Comparison of ENCODE assay signal across 9 cellular contexts in the genomic region with DNA sequence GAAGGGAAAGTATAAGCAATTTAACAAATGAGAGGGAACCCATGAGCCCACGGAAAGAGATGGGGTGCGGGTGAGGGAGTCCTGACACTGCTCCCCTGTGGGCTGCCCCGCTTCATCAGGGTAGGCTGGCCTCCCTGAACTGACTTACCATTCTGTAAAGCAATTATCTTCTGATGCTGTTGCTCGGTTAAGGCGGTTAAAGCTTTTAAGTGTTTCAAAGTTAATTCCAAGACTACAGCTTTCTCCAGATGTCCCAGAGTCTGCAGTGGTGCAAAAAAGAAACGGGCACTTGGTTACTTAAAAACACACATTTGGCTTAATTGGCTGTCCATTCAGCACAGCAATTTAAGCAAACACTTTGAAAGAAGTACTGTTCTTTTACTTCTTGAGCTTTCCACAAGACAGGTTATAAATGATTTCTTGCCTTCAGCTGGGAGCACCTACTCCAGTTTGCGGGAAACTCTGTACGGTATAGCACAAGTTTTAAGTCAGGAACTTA. TPM values are rescaled to one million over a fixed set of nuclear protein-coding genes. Genes with fewer than 3 reads are reported as not detected.
A peak's percentile ranks its signal among the peaks of the same experiment; 100 is the strongest.
DNase-seq lines count a peak whose midpoint lies in the region; ATAC-seq and TF ChIP-seq lines count a peak whose summit lies in the region.
"Had no signal": no experiment of that assay in that cellular context is flagged by ENCODE, and none has a peak within 500 bp of the region (broad histone marks: within the 10 kb centered on the region; RNA-seq: fewer than 3 reads in every experiment).

No MANE protein-coding gene starts in this region.

- H3K18ac ChIP-seq in trophoblast cell (ENCODE audit: low read length) = no peak overlapping the region

- H3K36me3 ChIP-seq in trophoblast cell (ENCODE audit: control insufficient read depth in 1 of 2, insufficient read depth in 2 of 2, low read length in 2 of 2) (no peaks in the 10 kb centered on the region), MG63 (no peaks in the 10 kb centered on the region)

- H3K79me2 ChIP-seq in trophoblast cell (ENCODE audit: control insufficient read depth, insufficient read depth, low read length, poor library complexity) = no peaks in the 10 kb centered on the region

- H3K79me1 ChIP-seq in trophoblast cell (ENCODE audit: low read length) = no peaks in the 10 kb centered on the region

- no peak overlapping the region for H4K12ac ChIP-seq in trophoblast cell (ENCODE audit: low read depth, low read length)

- H3K9ac ChIP-seq in trophoblast cell (ENCODE audit: low read length) = no peak overlapping the region

- H3K36me3 Mint-ChIP-seq in Calu3 (ENCODE audit: insufficient read depth, unreplicated experiment) = peaks cover 60% of the 10 kb centered on the region

- H3K27ac ChIP-seq in trophoblast cell (ENCODE audit: low read depth, low read length) = no peak overlapping the region

- peak overlapping the region; percentile 61 for H3K4me3 ChIP-seq in epithelial cell of proximal tubule (ENCODE audit: low read depth, low read length)
- H3K4me3 ChIP-seq in trophoblast cell (ENCODE audit: low read depth, low read length) = no peak overlapping the region
- no peak overlapping the region for H3K4me3 ChIP-seq in MG63

- peak overlapping the region; percentile 79 for H3K4me3 Mint-ChIP-seq in Calu3 (ENCODE audit: low read depth, unreplicated experiment)

- H3K4me1 Mint-ChIP-seq in Calu3 (ENCODE audit: low read depth, unreplicated experiment) = peaks cover 42% of the 10 kb centered on the region

- no peak overlapping the region for H2BK12ac ChIP-seq in trophoblast cell (ENCODE audit: low read length)

- peak overlapping the region; percentile 69 for H3K27ac Mint-ChIP-seq in Calu3 (ENCODE audit: unreplicated experiment)

- CTCF ChIA-PET in Calu3 (lab: Charles Lee) = interaction anchor here (1.1 to 4.3 kb wide), 4 partner anchors 30 to 151 kb away, joined by 3 to 26 read pairs (median 5); no protein-coding TSS in a partner anchor

- no peak for ATAC-seq in GM18502 (IDR thresholded peaks at IDR 0.05; ENCODE audit: poor library complexity, unreplicated experiment)

- H3K14ac ChIP-seq in trophoblast cell (ENCODE audit: low read length) = no peak overlapping the region

- no peak overlapping the region for H4K91ac ChIP-seq in trophoblast cell (ENCODE audit: low read depth, low read length)

- peaks cover 12 to 13% of the 10 kb centered on the region in 2 experiments for H3K4me1 ChIP-seq in trophoblast cell (ENCODE audit: control insufficient read depth in 1 of 2, insufficient read depth in 2 of 2, low read length in 2 of 2)

- H3K27me3 ChIP-seq in trophoblast cell (ENCODE audit: insufficient read depth, low read length) = peaks cover 36% of the 10 kb centered on the region
- H3K27me3 ChIP-seq in MG63 = peaks cover 57% of the 10 kb centered on the region

- no peak overlapping the region for H2AFZ ChIP-seq in trophoblast cell (ENCODE audit: insufficient read depth, low read length, poor library complexity)

- no peaks in the 10 kb centered on the region for H3K9me3 Mint-ChIP-seq in Calu3 (ENCODE audit: low read depth, unreplicated experiment)

- no TSS peak for BruUV-seq in Calu3 (replicated peaks; lab: Mats Ljungman, UMichigan)

- TF ChIP-seq CTCF in Calu3 (IDR thresholded peaks at IDR 0.05; ENCODE audit: unreplicated experiment) (no peak), epithelial cell of proximal tubule (conservative IDR thresholded peaks at IDR 0.05; ENCODE audit: low read depth, low read length) (no peak)

- H3K4ac ChIP-seq in trophoblast cell (ENCODE audit: low read depth, low read length) = no peak overlapping the region

- intact Hi-C loops in Calu3 (cut with micrococcal nuclease; ENCODE audit: unreplicated experiment) = loop anchor here (1.0 to 5.0 kb wide), 3 partner anchors 64 to 399 kb away; no protein-coding TSS in a partner anchor
- intact Hi-C loops in posterior cingulate gyrus (cut with DNase I) = loop anchor here (2.0 to 5.0 kb wide), 2 partner anchors 103 to 814 kb away; a partner anchor contains a TSS

- peak overlapping the region; percentile 97 for H3K4me2 ChIP-seq in trophoblast cell (ENCODE audit: low read length)

- H3K9me3 ChIP-seq in trophoblast cell (ENCODE audit: insufficient read depth, low read depth, low read length) = peaks cover 1% of the 10 kb centered on the region
- H3K9me3 ChIP-seq in MG63 = no peaks in the 10 kb centered on the region

- no peak overlapping the region for H2BK5ac ChIP-seq in trophoblast cell (ENCODE audit: low read depth, low read length, poor library complexity)

- no CpG with 5 or more reads among the region's 8 CpGs for WGBS in trophoblast cell (ENCODE audit: extremely low coverage, insufficient coverage, insufficient read length)

- H4K8ac ChIP-seq in trophoblast cell (ENCODE audit: low read depth, low read length) = no peak overlapping the region

- H2BK120ac ChIP-seq in trophoblast cell (ENCODE audit: insufficient read depth, low read length, poor library complexity) = no peak overlapping the region

- H2AK5ac ChIP-seq in trophoblast cell (ENCODE audit: low read length) = no peak overlapping the region

- DNase-seq in Calu3 (no peak), RPMI8226 (peak; percentile 43), epithelial cell of proximal tubule (ENCODE audit: low read depth) (no peak), trophoblast cell (no peak), MG63 (no peak), posterior cingulate gyrus (no peak)
- no peak for DNase-seq in activated effector memory CD4-positive, alpha-beta T cell treated with Interleukin-2 at 50 U/mL for 16 hours
- DNase-seq: NK-92 treated with Interleukin-12 subunit alpha and Interleukin-12 subunit beta, amount 100 ng/mL, for 24 hours had no signal

- no peak overlapping the region for H3K23ac ChIP-seq in trophoblast cell (ENCODE audit: low read length)

- peaks cover 17% of the 10 kb centered on the region for H3K27me3 Mint-ChIP-seq in Calu3 (ENCODE audit: unreplicated experiment)

RNA-seq across cellular contexts. Expression of a gene that starts 1.3 kb away (rescaled TPM):
- total RNA-seq in Calu3 (2022) = 44.1 and 54.1 TPM in 2 replicates
- total RNA-seq in epithelial cell of proximal tubule = 1.3 and 5.2 TPM in 2 replicates
- 2.4 and 2.5 TPM in 2 replicates for polyA plus RNA-seq in trophoblast cell (2013)
- 0.03 TPM in 1 of 2 replicates, not detected in the other for total RNA-seq in MG63 (2014; rRNA removed; shearing (Covaris generic); ENCODE audit: low replicate concordance)
